17 cellular contexts compared by ENCODE assay signal in the genomic region with DNA sequence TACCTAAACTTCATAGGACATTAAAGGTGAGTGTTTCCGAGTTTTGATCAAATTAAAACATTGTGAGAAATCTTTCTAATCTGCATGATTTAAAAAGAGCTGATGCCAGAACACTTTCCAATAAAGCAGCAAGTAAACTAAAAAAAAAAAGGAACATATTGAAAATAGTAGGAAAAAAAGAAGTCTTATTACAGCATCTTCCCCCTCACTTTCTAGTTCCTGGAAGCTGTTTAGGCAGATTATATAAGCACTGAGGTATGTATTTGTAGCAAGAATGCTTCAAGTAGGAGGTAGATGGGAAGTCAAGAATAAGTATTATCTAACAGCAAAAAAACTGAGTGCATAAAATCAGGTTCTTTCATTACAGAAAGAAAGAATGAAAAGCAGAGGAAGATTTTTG. TPM values are rescaled to one million over a fixed set of nuclear protein-coding genes. Genes with fewer than 3 reads are reported as not detected.
DNase-seq lines count a peak whose midpoint lies in the region; ATAC-seq, FAIRE-seq and TF ChIP-seq lines count a peak whose summit lies in the region.
"Had no signal": no experiment of that assay in that cellular context is flagged by ENCODE, and none has a peak within 500 bp of the region (broad histone marks: within the 10 kb centered on the region; RNA-seq: fewer than 3 reads in every experiment).

No MANE protein-coding gene starts in this region.

- peaks cover 7% of the 10 kb centered on the region for H3K36me3 ChIP-seq in astrocyte (ENCODE audit: insufficient read depth, low read length)

- peak overlapping the region; percentile 53 for H3K27ac Mint-ChIP-seq in T-helper 2 cell treated with Interferon-gamma antibody and Interleukin-4, amounts not matched to agents 5 μg/mL and 100 μg/mL, for 36 hours
- H3K27ac Mint-ChIP-seq in activated naive CD8-positive, alpha-beta T cell treated with anti-CD3 and anti-CD28 coated beads, Interleukin-2, amount 50 U/mL, for 24 hours = peak overlapping the region; percentile 9
- no peak overlapping the region for H3K27ac Mint-ChIP-seq in activated naive CD8-positive, alpha-beta T cell treated with anti-CD3 and anti-CD28 coated beads for 36 hours
- H3K27ac Mint-ChIP-seq in astrocyte (ENCODE audit: unreplicated experiment) = no peak overlapping the region
- H3K27ac Mint-ChIP-seq: CD14-positive monocyte had no signal

- H3K4me2 ChIP-seq in astrocyte (ENCODE audit: low read length) = no peak overlapping the region

- FAIRE-seq in astrocyte (lab: Jason Lieb, UNC) = no peak
- FAIRE-seq: GM19239, H54 had no signal

- no peaks in the 10 kb centered on the region for H3K9me3 Mint-ChIP-seq in T-helper 2 cell treated with Interferon-gamma antibody and Interleukin-4, amounts not matched to agents 5 μg/mL and 100 μg/mL, for 36 hours
- no peaks in the 10 kb centered on the region for H3K9me3 Mint-ChIP-seq in activated naive CD8-positive, alpha-beta T cell treated with anti-CD3 and anti-CD28 coated beads, Interleukin-2, amount 50 U/mL, for 24 hours
- H3K9me3 Mint-ChIP-seq in activated naive CD8-positive, alpha-beta T cell treated with anti-CD3 and anti-CD28 coated beads for 36 hours = no peaks in the 10 kb centered on the region
- no peaks in the 10 kb centered on the region for H3K9me3 Mint-ChIP-seq in astrocyte (ENCODE audit: unreplicated experiment)
- H3K9me3 Mint-ChIP-seq: CD14-positive monocyte; CD8-positive, alpha-beta memory T cell had no signal

- H3K9ac ChIP-seq in astrocyte (ENCODE audit: low read length) = no peak overlapping the region

- ATAC-seq in activated naive CD8-positive, alpha-beta T cell treated with anti-CD3 and anti-CD28 coated beads, Interleukin-2, amount 50 U/mL, for 24 hours = no peak
- ATAC-seq: HCT116 had no signal

- H4K20me1 ChIP-seq in astrocyte (ENCODE audit: insufficient read depth, low read length) = no peaks in the 10 kb centered on the region

- no peak for TF ChIP-seq CTCF in astrocyte (IDR thresholded peaks at IDR 0.05; ENCODE audit: insufficient read depth, low read depth, low read length)

- H3K36me3 Mint-ChIP-seq in T-helper 2 cell treated with Interferon-gamma antibody and Interleukin-4, amounts not matched to agents 5 μg/mL and 100 μg/mL, for 36 hours (ENCODE audit: low read depth) = peaks cover 59% of the 10 kb centered on the region
- H3K36me3 Mint-ChIP-seq in activated naive CD8-positive, alpha-beta T cell treated with anti-CD3 and anti-CD28 coated beads, Interleukin-2, amount 50 U/mL, for 24 hours (ENCODE audit: low read depth) = peaks cover 53% of the 10 kb centered on the region
- H3K36me3 Mint-ChIP-seq in activated naive CD8-positive, alpha-beta T cell treated with anti-CD3 and anti-CD28 coated beads for 36 hours = peaks cover 20% of the 10 kb centered on the region
- peaks cover 6% of the 10 kb centered on the region for H3K36me3 Mint-ChIP-seq in astrocyte (ENCODE audit: low read depth, unreplicated experiment)

- no peaks in the 10 kb centered on the region for H3K9me3 ChIP-seq in astrocyte (ENCODE audit: insufficient read depth, low read depth, low read length)
- H3K9me3 ChIP-seq: Caco-2 had no signal

- no peaks in the 10 kb centered on the region for H3K79me2 ChIP-seq in astrocyte (ENCODE audit: insufficient read depth, low read length)

- peaks cover 3% of the 10 kb centered on the region for H3K4me1 Mint-ChIP-seq in T-helper 2 cell treated with Interferon-gamma antibody and Interleukin-4, amounts not matched to agents 5 μg/mL and 100 μg/mL, for 36 hours (ENCODE audit: low read depth)
- H3K4me1 Mint-ChIP-seq in activated naive CD8-positive, alpha-beta T cell treated with anti-CD3 and anti-CD28 coated beads, Interleukin-2, amount 50 U/mL, for 24 hours = no peaks in the 10 kb centered on the region
- no peaks in the 10 kb centered on the region for H3K4me1 Mint-ChIP-seq in activated naive CD8-positive, alpha-beta T cell treated with anti-CD3 and anti-CD28 coated beads for 36 hours
- no peaks in the 10 kb centered on the region for H3K4me1 Mint-ChIP-seq in astrocyte (ENCODE audit: low read depth, unreplicated experiment)
- H3K4me1 Mint-ChIP-seq: CD14-positive monocyte; CD8-positive, alpha-beta memory T cell had no signal

- H2AFZ ChIP-seq in astrocyte (ENCODE audit: low read depth, low read length) = no peak overlapping the region

- no peak overlapping the region for H3K4me3 ChIP-seq in astrocyte (ENCODE audit: insufficient read depth, low read depth, low read length)

- no peak for DNase-seq in T-helper 2 cell treated with Interferon-gamma antibody and Interleukin-4, amounts not matched to agents 5 μg/mL and 100 μg/mL, for 36 hours (ENCODE audit: low spot score)
- no peak for DNase-seq in T-helper 2 cell
- no peak for DNase-seq in activated naive CD8-positive, alpha-beta T cell treated with anti-CD3 and anti-CD28 coated beads, Interleukin-2, amount 50 U/mL, for 24 hours
- DNase-seq in activated naive CD8-positive, alpha-beta T cell treated with anti-CD3 and anti-CD28 coated beads for 36 hours = no peak
- DNase-seq in astrocyte (ENCODE audit: low read depth) = peak; percentile 0
- DNase-seq in superior temporal gyrus (ENCODE audit: extremely low spot score) = peak; percentile 71
- no peak for DNase-seq in NCI-H146 (lab: John Stamatoyannopoulos, UW)
- DNase-seq in cerebellar nuclear complex (lab: John Stamatoyannopoulos, UW) = no peak
- DNase-seq: Caco-2; CD8-positive, alpha-beta memory T cell; DND-41; GF-D8 had no signal

- no peaks in the 10 kb centered on the region for H3K4me1 ChIP-seq in astrocyte (ENCODE audit: insufficient read depth, low read length)
- H3K4me1 ChIP-seq: Caco-2 had no signal

- H3K27me3 ChIP-seq in astrocyte (ENCODE audit: insufficient read depth, low read length) = no peaks in the 10 kb centered on the region

- no peak overlapping the region for H3K4me3 Mint-ChIP-seq in T-helper 2 cell treated with Interferon-gamma antibody and Interleukin-4, amounts not matched to agents 5 μg/mL and 100 μg/mL, for 36 hours
- H3K4me3 Mint-ChIP-seq in activated naive CD8-positive, alpha-beta T cell treated with anti-CD3 and anti-CD28 coated beads, Interleukin-2, amount 50 U/mL, for 24 hours = no peak overlapping the region
- H3K4me3 Mint-ChIP-seq in activated naive CD8-positive, alpha-beta T cell treated with anti-CD3 and anti-CD28 coated beads for 36 hours = no peak overlapping the region
- no peak overlapping the region for H3K4me3 Mint-ChIP-seq in astrocyte (ENCODE audit: unreplicated experiment)
- H3K4me3 Mint-ChIP-seq: CD14-positive monocyte; CD8-positive, alpha-beta memory T cell had no signal

- H3K27ac ChIP-seq in astrocyte (ENCODE audit: low read depth, low read length) = no peak overlapping the region
- H3K27ac ChIP-seq: 22Rv1 had no signal

- H3K27me3 Mint-ChIP-seq in T-helper 2 cell treated with Interferon-gamma antibody and Interleukin-4, amounts not matched to agents 5 μg/mL and 100 μg/mL, for 36 hours (ENCODE audit: low read depth) = no peaks in the 10 kb centered on the region
- no peaks in the 10 kb centered on the region for H3K27me3 Mint-ChIP-seq in activated naive CD8-positive, alpha-beta T cell treated with anti-CD3 and anti-CD28 coated beads, Interleukin-2, amount 50 U/mL, for 24 hours
- H3K27me3 Mint-ChIP-seq in activated naive CD8-positive, alpha-beta T cell treated with anti-CD3 and anti-CD28 coated beads for 36 hours = no peaks in the 10 kb centered on the region
- H3K27me3 Mint-ChIP-seq in astrocyte (ENCODE audit: low read depth, unreplicated experiment) = no peaks in the 10 kb centered on the region
- H3K27me3 Mint-ChIP-seq: CD8-positive, alpha-beta memory T cell had no signal

RNA-seq across cellular contexts. Expression of a gene that starts 45.8 kb away (rescaled TPM):
- 100 to 1,000 TPM; 120 to 121 TPM for total RNA-seq in activated naive CD8-positive, alpha-beta T cell treated with anti-CD3 and anti-CD28 coated beads for 36 hours
- 80.5 and 94.0 TPM in 2 replicates for total RNA-seq in astrocyte

RNA-seq across cellular contexts. Expression of a gene that starts 57.5 kb away (rescaled TPM):
- 100 to 1,000 TPM; 117 to 123 TPM for total RNA-seq in activated naive CD8-positive, alpha-beta T cell treated with anti-CD3 and anti-CD28 coated beads for 36 hours
- 70.0 and 74.1 TPM in 2 replicates for total RNA-seq in astrocyte

Comparison
In these comparisons a context has a peak if more than half of its experiments do, and no peak if none do; other contexts are left out.
1. H3K27ac Mint-ChIP-seq: peak in T-helper 2 cell treated with Interferon-gamma antibody and Interleukin-4, amounts not matched to agents 5 μg/mL and 100 μg/mL, for 36 hours (single experiment) and activated naive CD8-positive, alpha-beta T cell treated with anti-CD3 and anti-CD28 coated beads, Interleukin-2, amount 50 U/mL, for 24 hours (single experiment); none in activated naive CD8-positive, alpha-beta T cell treated with anti-CD3 and anti-CD28 coated beads for 36 hours (single experiment) and astrocyte (single experiment).
2. DNase-seq: peak in astrocyte (single experiment) and superior temporal gyrus (single experiment); none in T-helper 2 cell treated with Interferon-gamma antibody and Interleukin-4, amounts not matched to agents 5 μg/mL and 100 μg/mL, for 36 hours (single experiment), T-helper 2 cell (0 of 5), activated naive CD8-positive, alpha-beta T cell treated with anti-CD3 and anti-CD28 coated beads, Interleukin-2, amount 50 U/mL, for 24 hours (single experiment), activated naive CD8-positive, alpha-beta T cell treated with anti-CD3 and anti-CD28 coated beads for 36 hours (single experiment), NCI-H146 (single experiment) and cerebellar nuclear complex (0 of 2).